In genomic region chr20:2103454-2104153, GRCh38 we compare ENCODE assay signal across 8 cellular contexts. TPM values are rescaled to one million over a fixed set of nuclear protein-coding genes. Genes with fewer than 3 reads are reported as not detected.
DNase-seq lines count a peak whose midpoint lies in the region; ATAC-seq, FAIRE-seq and TF ChIP-seq lines count a peak whose summit lies in the region.

No MANE protein-coding gene starts in this region.

- TF ChIP-seq POLR2A in endothelial cell of umbilical vein (IDR thresholded peaks at IDR 0.05; ENCODE audit: low read depth, low read length) = no peak

- H3K4me1 ChIP-seq in NT2/D1 (ENCODE audit: insufficient read depth, insufficient read length) = peaks cover 4% of the 10 kb centered on the region
- H3K4me1 ChIP-seq in endothelial cell of umbilical vein (ENCODE audit: control insufficient read depth, extremely low read depth, insufficient read depth, low read length) = peaks cover 17% of the 10 kb centered on the region
- H3K4me1 ChIP-seq in pancreas = peaks cover 8 to 24% (median 17%) of the 10 kb centered on the region in 3 donors

- H3K9me3 ChIP-seq in NT2/D1 (ENCODE audit: insufficient read depth, low read length) (no peaks in the 10 kb centered on the region), endothelial cell of umbilical vein (replicated peaks; ENCODE audit: control insufficient read depth, insufficient read depth, low read length) (no peaks in the 10 kb centered on the region), pancreas (no peaks in the 10 kb centered on the region)

- H3K9ac ChIP-seq in NT2/D1 (ENCODE audit: insufficient read length, low read depth) (peak overlapping the region; percentile 92), endothelial cell of umbilical vein (replicated peaks; ENCODE audit: extremely low read depth, insufficient read depth, low read length) (peak overlapping the region; percentile 97)

- H2AFZ ChIP-seq in endothelial cell of umbilical vein (ENCODE audit: low read depth, low read length) = peak overlapping the region; percentile 35

- H3K27me3 ChIP-seq in GM06990 (replicated peaks; ENCODE audit: control insufficient read depth, insufficient read depth, low read length) (no peaks in the 10 kb centered on the region), NT2/D1 (ENCODE audit: insufficient read depth, insufficient read length) (no peaks in the 10 kb centered on the region), endothelial cell of umbilical vein (ENCODE audit: control insufficient read depth in 2 of 2, insufficient read depth in 2 of 2, low read length in 2 of 2) (no peaks in the 10 kb centered on the region), pancreas (no peaks in the 10 kb centered on the region)

- H3K4me3 ChIP-seq in GM06990 (replicated peaks; ENCODE audit: low read depth, low read length) (peak overlapping the region; percentile 96), NT2/D1 (ENCODE audit: insufficient read length, low read depth) (peak overlapping the region; percentile 88), endothelial cell of umbilical vein (replicated peaks in 1 of 3; ENCODE audit: insufficient read depth in 1 of 3, low read depth in 1 of 3, low read length in 3 of 3) (peak overlapping the region; percentile 49 to 77 (median 65)), pancreas (peak overlapping the region; percentile 91 to 95 (median 94))

- CTCF ChIA-PET in endothelial cell of umbilical vein (lab: Charles Lee) = interaction anchor here (1.1 to 2.3 kb wide), 8 partner anchors 10 to 139 kb away, joined by 3 to 14 read pairs (median 5); no protein-coding TSS in a partner anchor

- intact Hi-C loops in endothelial cell of umbilical vein (cut with micrococcal nuclease) = loop anchor here (5.0 to 10.0 kb wide), 6 partner anchors 69 to 551 kb away; partner anchors contain the start of genes NOP56 and SIRPA
- intact Hi-C loops in pancreas (cut with DNase I) = no loop called here

- H3K27ac ChIP-seq in endothelial cell of umbilical vein (ENCODE audit: insufficient read depth, low read depth, low read length) = peak overlapping the region; percentile 98
- peak overlapping the region; percentile 99 to 100 (median 100) for H3K27ac ChIP-seq in pancreas

- peak overlapping the region; percentile 77 for H3K4me2 ChIP-seq in endothelial cell of umbilical vein (ENCODE audit: insufficient read depth, low read length)

- dilution Hi-C loops in endothelial cell of umbilical vein (cut with MboI; ENCODE audit: extremely low pct_ligation_motif_present, low sequenced_read_pairs) = no loop called here

- WGBS in pancreas, 2 donors = 0% methylated on average over 13 of the region's 13 CpGs

- DNase-seq in GM06990 (ENCODE audit: extremely low read depth, insufficient read length) = no peak
- no peak for DNase-seq in NT2/D1 (ENCODE audit: low read depth, low spot score)
- no peak for DNase-seq in endothelial cell of umbilical vein (ENCODE audit: low read depth, low spot score)
- DNase-seq in pancreas = no peak
- DNase-seq in superior temporal gyrus (ENCODE audit: extremely low spot score) = no peak
- DNase-seq in pons (ENCODE audit: low spot score) = no peak
- DNase-seq in cerebellar cortex (ENCODE audit: low spot score) = no peak

- no peaks in the 10 kb centered on the region for H3K9me1 ChIP-seq in endothelial cell of umbilical vein (replicated peaks; ENCODE audit: control insufficient read depth, extremely low read depth, insufficient read depth, low read length)

- POLR2A ChIA-PET in endothelial cell of umbilical vein (lab: Charles Lee) = interaction anchor here (0.9 to 1.9 kb wide), 2 partner anchors 67 to 327 kb away, joined by 3 to 5 read pairs; no protein-coding TSS in a partner anchor

- H3K36me3 ChIP-seq in GM06990 (ENCODE audit: control insufficient read depth, insufficient read depth, low read length) (no peaks in the 10 kb centered on the region; the same call in 1 of the 2 replicates), NT2/D1 (ENCODE audit: insufficient read depth, insufficient read length, low read length) (peaks cover 39% of the 10 kb centered on the region), endothelial cell of umbilical vein (ENCODE audit: control insufficient read depth in 2 of 2, extremely low read depth in 1 of 2, insufficient read depth in 2 of 2, low read length in 2 of 2) (peaks cover 2 to 3% of the 10 kb centered on the region in 2 experiments), pancreas (no peaks in the 10 kb centered on the region)

- TF ChIP-seq CTCF in GM06990 (IDR thresholded peaks at IDR 0.05; ENCODE audit: insufficient read depth, low read length, poor library complexity, severe bottlenecking) (no peak), endothelial cell of umbilical vein (IDR thresholded peaks at IDR 0.05; ENCODE audit: extremely low read depth in 1 of 2, insufficient read depth in 1 of 2, low read depth in 1 of 2, low read length in 2 of 2) (no peak), pancreas (IDR thresholded peaks at IDR 0.05) (no peak)

- ATAC-seq in pancreas (no peak), HG02588 (IDR thresholded peaks at IDR 0.05; ENCODE audit: unreplicated experiment) (no peak)

- H3K79me2 ChIP-seq in endothelial cell of umbilical vein (ENCODE audit: control insufficient read depth, insufficient read depth, low read length) = peaks cover 52% of the 10 kb centered on the region

- peaks cover 8% of the 10 kb centered on the region for H4K20me1 ChIP-seq in endothelial cell of umbilical vein (replicated peaks; ENCODE audit: control insufficient read depth, extremely low read depth, insufficient read depth, low read length)

- TSS peak; percentile 22 for BruUV-seq in endothelial cell of umbilical vein (replicated peaks; lab: Mats Ljungman, UMichigan)

- FAIRE-seq in endothelial cell of umbilical vein (lab: Jason Lieb, UNC) (no peak), pancreas (lab: Jason Lieb, UNC) (no peak)

TF ChIP-seq in endothelial cell of umbilical vein, 7 proteins besides CTCF, POLR2A, EP300 and RAD21:
- TF ChIP-seq GATA2 (IDR thresholded peaks at IDR 0.05; ENCODE audit: insufficient read depth, insufficient read length, low read depth, low read length) (no peak), POLR2AphosphoS5 (IDR thresholded peaks at IDR 0.05; ENCODE audit: insufficient read depth, low read depth, low read length) (no peak), JUN (IDR thresholded peaks at IDR 0.05; ENCODE audit: borderline replicate concordance, insufficient read depth, insufficient read length, low read depth) (no peak), MYC (IDR thresholded peaks at IDR 0.05; ENCODE audit: low read depth, low read length) (no peak), EZH2 (IDR thresholded peaks at IDR 0.05; ENCODE audit: borderline replicate concordance, low read depth, low read length, severe bottlenecking) (no peak), FOS (IDR thresholded peaks at IDR 0.05; ENCODE audit: borderline replicate concordance, insufficient read depth, low read length) (no peak)
- TF ChIP-seq, protein P1, sequence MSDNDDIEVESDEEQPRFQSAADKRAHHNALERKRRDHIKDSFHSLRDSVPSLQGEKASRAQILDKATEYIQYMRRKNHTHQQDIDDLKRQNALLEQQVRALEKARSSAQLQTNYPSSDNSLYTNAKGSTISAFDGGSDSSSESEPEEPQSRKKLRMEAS (IDR thresholded peaks at IDR 0.05; ENCODE audit: insufficient read depth, insufficient read length) = no peak

RNA-seq across cellular contexts. Expression of gene STK35, which starts 2.0 kb away (rescaled TPM):
- total RNA-seq in endothelial cell of umbilical vein = 17.5 TPM in 2 replicates
- 9.9 and 10.2 TPM in 2 replicates for polyA plus RNA-seq in endothelial cell of umbilical vein
- 9.4 and 9.6 TPM in 2 replicates for polyA plus RNA-seq in endothelial cell of umbilical vein (2011; cell fraction: cytosol; rRNA removed)
- polyA plus RNA-seq in endothelial cell of umbilical vein (2011; cell fraction: nucleus; rRNA removed) = 15.2 and 15.6 TPM in 2 replicates
- 7.8 and 8.7 TPM in 2 replicates for polyA plus RNA-seq in endothelial cell of umbilical vein (2012)
- 16.0 and 18.0 TPM in 2 replicates for polyA minus RNA-seq in endothelial cell of umbilical vein
- 9.1 TPM for polyA minus RNA-seq in endothelial cell of umbilical vein (2011; cell fraction: cytosol; rRNA and poly(A)+ RNA removed)
- polyA minus RNA-seq in endothelial cell of umbilical vein (2011; cell fraction: nucleus; rRNA and poly(A)+ RNA removed) = 9.8 and 10.7 TPM in 2 replicates
- 10 to 100 TPM in 1 of 6 donors, 1 to 10 TPM in 5; 5.0 to 10.7 (median 6.1) TPM for total RNA-seq in pancreas
- 1 to 10 TPM; 3.5 to 4.6 TPM for polyA plus RNA-seq in pancreas
